Comparison of ENCODE assay signal across 4 cellular contexts in the genomic region with DNA sequence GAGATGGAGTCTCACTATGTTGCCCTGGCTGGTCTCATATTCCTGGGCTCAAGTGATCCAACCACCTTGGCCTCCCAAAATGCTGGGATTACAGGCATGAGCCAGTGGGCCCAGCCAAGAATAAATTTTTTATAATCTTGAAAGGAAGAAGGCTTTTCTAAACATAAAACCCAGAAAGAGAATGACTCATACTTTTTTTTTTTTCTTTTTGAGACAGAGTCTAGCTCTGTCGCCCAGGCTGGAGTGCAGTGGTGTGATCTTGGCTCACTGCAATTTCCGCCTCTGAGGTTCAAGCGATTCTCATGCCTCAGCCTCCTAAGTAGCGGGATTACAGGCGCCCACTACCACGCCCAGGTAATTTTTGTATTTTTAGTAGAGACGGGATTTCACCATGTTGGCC. TPM values are rescaled to one million over a fixed set of nuclear protein-coding genes. Genes with fewer than 3 reads are reported as not detected.
"Had no signal": no experiment of that assay in that cellular context is flagged by ENCODE, and none has a peak within 500 bp of the region (broad histone marks: within the 10 kb centered on the region; RNA-seq: fewer than 3 reads in every experiment).

No MANE protein-coding gene starts in this region.

RNA-seq across cellular contexts. Expression of gene TAL1, which starts 43.8 kb away (rescaled TPM):
- total RNA-seq: MCF 10A, OCI-LY7, PC-9, RPMI7951 had no signal
